2 cellular contexts compared by ENCODE assay signal in the genomic region with DNA sequence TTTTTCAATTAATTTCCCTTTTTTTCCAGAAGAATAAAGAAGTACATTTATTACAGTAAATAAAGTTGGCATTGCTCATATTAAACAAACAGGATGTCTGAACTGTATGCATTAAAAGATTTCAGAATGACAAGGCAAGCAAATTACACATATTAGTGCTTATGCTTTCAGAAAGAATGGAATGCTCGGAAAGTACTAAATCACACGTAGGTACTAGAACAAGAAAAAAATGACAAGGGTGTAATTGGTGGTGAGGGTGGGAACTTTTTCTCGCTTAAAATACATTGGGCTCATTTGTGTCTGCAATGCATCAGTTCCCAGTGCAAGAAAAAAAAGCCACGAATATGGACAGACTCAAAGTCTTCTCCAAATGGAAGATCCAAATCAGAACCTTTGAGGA.
TF ChIP-seq lines count a peak whose summit lies in the region.

No MANE protein-coding gene starts in this region.

TF ChIP-seq in A549, 52 proteins besides CTCF, POLR2A, EP300 and RAD21 (continued from another document):
- TF ChIP-seq CBX2 (IDR thresholded peaks at IDR 0.05; ENCODE audit: borderline replicate concordance, low read depth) (no peak), ESRRA (IDR thresholded peaks at IDR 0.05; ENCODE audit: borderline replicate concordance, low read length) (no peak), SMC3 (IDR thresholded peaks at IDR 0.05) (no peak), EHF (CRISPR knock-in tag; IDR thresholded peaks at IDR 0.05) (no peak), KDM5A (IDR thresholded peaks at IDR 0.05) (no peak), ZNF302 (CRISPR knock-in tag; IDR thresholded peaks at IDR 0.05) (no peak)
- TF ChIP-seq, protein P1, sequence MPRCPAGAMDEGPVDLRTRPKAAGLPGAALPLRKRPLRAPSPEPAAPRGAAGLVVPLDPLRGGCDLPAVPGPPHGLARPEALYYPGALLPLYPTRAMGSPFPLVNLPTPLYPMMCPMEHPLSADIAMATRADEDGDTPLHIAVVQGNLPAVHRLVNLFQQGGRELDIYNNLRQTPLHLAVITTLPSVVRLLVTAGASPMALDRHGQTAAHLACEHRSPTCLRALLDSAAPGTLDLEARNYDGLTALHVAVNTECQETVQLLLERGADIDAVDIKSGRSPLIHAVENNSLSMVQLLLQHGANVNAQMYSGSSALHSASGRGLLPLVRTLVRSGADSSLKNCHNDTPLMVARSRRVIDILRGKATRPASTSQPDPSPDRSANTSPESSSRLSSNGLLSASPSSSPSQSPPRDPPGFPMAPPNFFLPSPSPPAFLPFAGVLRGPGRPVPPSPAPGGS (IDR thresholded peaks at IDR 0.05): no peak

TF ChIP-seq in IMR-90, 13 proteins besides CTCF, POLR2A, EP300 and RAD21:
- TF ChIP-seq, protein P2, sequence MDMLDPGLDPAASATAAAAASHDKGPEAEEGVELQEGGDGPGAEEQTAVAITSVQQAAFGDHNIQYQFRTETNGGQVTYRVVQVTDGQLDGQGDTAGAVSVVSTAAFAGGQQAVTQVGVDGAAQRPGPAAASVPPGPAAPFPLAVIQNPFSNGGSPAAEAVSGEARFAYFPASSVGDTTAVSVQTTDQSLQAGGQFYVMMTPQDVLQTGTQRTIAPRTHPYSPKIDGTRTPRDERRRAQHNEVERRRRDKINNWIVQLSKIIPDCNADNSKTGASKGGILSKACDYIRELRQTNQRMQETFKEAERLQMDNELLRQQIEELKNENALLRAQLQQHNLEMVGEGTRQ (IDR thresholded peaks at IDR 0.05; ENCODE audit: low read depth, low read length): no peak
- TF ChIP-seq, protein P3, sequence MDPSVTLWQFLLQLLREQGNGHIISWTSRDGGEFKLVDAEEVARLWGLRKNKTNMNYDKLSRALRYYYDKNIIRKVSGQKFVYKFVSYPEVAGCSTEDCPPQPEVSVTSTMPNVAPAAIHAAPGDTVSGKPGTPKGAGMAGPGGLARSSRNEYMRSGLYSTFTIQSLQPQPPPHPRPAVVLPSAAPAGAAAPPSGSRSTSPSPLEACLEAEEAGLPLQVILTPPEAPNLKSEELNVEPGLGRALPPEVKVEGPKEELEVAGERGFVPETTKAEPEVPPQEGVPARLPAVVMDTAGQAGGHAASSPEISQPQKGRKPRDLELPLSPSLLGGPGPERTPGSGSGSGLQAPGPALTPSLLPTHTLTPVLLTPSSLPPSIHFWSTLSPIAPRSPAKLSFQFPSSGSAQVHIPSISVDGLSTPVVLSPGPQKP (IDR thresholded peaks at IDR 0.05; ENCODE audit: borderline replicate concordance, low read depth, low read length): no peak
- TF ChIP-seq MXI1 (IDR thresholded peaks at IDR 0.05; ENCODE audit: borderline replicate concordance, low read depth, low read length) (no peak), RFX5 (IDR thresholded peaks at IDR 0.05; ENCODE audit: low read depth, low read length) (no peak), SMC3 (IDR thresholded peaks at IDR 0.05; ENCODE audit: low read depth, low read length) (no peak), MAZ (IDR thresholded peaks at IDR 0.05; ENCODE audit: borderline replicate concordance, low read depth, low read length) (no peak), MAFK (IDR thresholded peaks at IDR 0.05; ENCODE audit: low read depth, low read length) (no peak), BHLHE40 (IDR thresholded peaks at IDR 0.05; ENCODE audit: low read depth, low read length) (no peak), CHD1 (IDR thresholded peaks at IDR 0.05; ENCODE audit: low read depth, low read length) (no peak), NFE2L2 (IDR thresholded peaks at IDR 0.05; ENCODE audit: low read depth, low read length) (no peak), CEBPB (IDR thresholded peaks at IDR 0.05; ENCODE audit: low read depth, low read length) (no peak), RCOR1 (IDR thresholded peaks at IDR 0.05; ENCODE audit: insufficient replicate concordance, low read length) (no peak), FOS (IDR thresholded peaks at IDR 0.05; ENCODE audit: low read depth, low read length) (no peak)
